In genomic region chr21:41008351-41008750, GRCh38 we compare ENCODE assay signal across 37 cellular contexts.
"Had no signal": no experiment of that assay in that cellular context is flagged by ENCODE, and none has a peak within 500 bp of the region (broad histone marks: within the 10 kb centered on the region; RNA-seq: fewer than 3 reads in every experiment).

No MANE protein-coding gene starts in this region.

- H3K27me3 Mint-ChIP-seq: activated naive CD4-positive, alpha-beta T cell treated with anti-CD3 and anti-CD28 coated beads, Interleukin-2, amount 10 ng/mL, durations not matched to agents 7 days and 5 days; activated naive CD4-positive, alpha-beta T cell treated with anti-CD3 and anti-CD28 coated beads, Interleukin-2, amount 50 U/mL, for 24 hours; activated naive CD8-positive, alpha-beta T cell treated with anti-CD3 and anti-CD28 coated beads, Interleukin-2, amount 50 U/mL, for 24 hours; brain; central memory CD8-positive, alpha-beta T cell had no signal

- H3K36me3 Mint-ChIP-seq: activated naive CD4-positive, alpha-beta T cell treated with anti-CD3 and anti-CD28 coated beads, Interleukin-2, amount 10 ng/mL, durations not matched to agents 7 days and 5 days; activated naive CD4-positive, alpha-beta T cell treated with anti-CD3 and anti-CD28 coated beads, Interleukin-2, amount 50 U/mL, for 24 hours; activated naive CD4-positive, alpha-beta T cell treated with anti-CD3 and anti-CD28 coated beads, Interleukin-2, amount 50 U/mL, for 72 hours; activated naive CD8-positive, alpha-beta T cell; activated naive CD8-positive, alpha-beta T cell treated with anti-CD3 and anti-CD28 coated beads for 36 hours; activated naive CD8-positive, alpha-beta T cell treated with anti-CD3 and anti-CD28 coated beads, Interleukin-2, amount 10 ng/mL, durations not matched to agents 7 days and 5 days; brain had no signal

- FAIRE-seq: bronchial epithelial cell had no signal

- ATAC-seq: activated naive CD4-positive, alpha-beta T cell treated with anti-CD3 and anti-CD28 coated beads, Interleukin-2, amount 50 U/mL, for 72 hours; activated naive CD8-positive, alpha-beta T cell treated with anti-CD3 and anti-CD28 coated beads, Interleukin-2, amount 50 U/mL, for 24 hours; activated T-cell treated with anti-CD3 and anti-CD28 coated beads, Interleukin-2, amount 50 U/mL, for 4 hours; activated T-cell treated with anti-CD3 and anti-CD28 coated beads, Interleukin-2, amount 50 U/mL, for 72 hours; activated T-helper 17 cell treated with anti-CD3 and anti-CD28 coated beads, Interleukin-2, amount 50 U/mL, for 72 hours; body of pancreas had no signal

- H3K9me3 ChIP-seq: adrenal gland, ascending aorta, body of pancreas, breast epithelium had no signal

- H3K27ac ChIP-seq: adrenal gland, ascending aorta, body of pancreas, brain microvascular endothelial cell, breast epithelium, cardiac muscle cell had no signal

- H3K4me1 Mint-ChIP-seq: activated naive CD4-positive, alpha-beta T cell treated with anti-CD3 and anti-CD28 coated beads, Interleukin-2, amount 10 ng/mL, durations not matched to agents 7 days and 5 days; activated naive CD4-positive, alpha-beta T cell treated with anti-CD3 and anti-CD28 coated beads, Interleukin-2, amount 50 U/mL, for 24 hours; activated naive CD8-positive, alpha-beta T cell treated with anti-CD3 and anti-CD28 coated beads for 36 hours; activated naive CD8-positive, alpha-beta T cell treated with anti-CD3 and anti-CD28 coated beads, Interleukin-2, amount 10 ng/mL, durations not matched to agents 7 days and 5 days; activated naive CD8-positive, alpha-beta T cell treated with anti-CD3 and anti-CD28 coated beads, Interleukin-2, amount 50 U/mL, for 24 hours; activated T-helper 17 cell treated with anti-CD3 and anti-CD28 coated beads, Interleukin-2, amount 50 U/mL, for 72 hours; central memory CD8-positive, alpha-beta T cell had no signal

- H3K9me3 Mint-ChIP-seq: activated naive CD4-positive, alpha-beta T cell treated with anti-CD3 and anti-CD28 coated beads for 36 hours; activated naive CD4-positive, alpha-beta T cell treated with anti-CD3 and anti-CD28 coated beads, Interleukin-2, amount 50 U/mL, for 24 hours; activated naive CD4-positive, alpha-beta T cell treated with anti-CD3 and anti-CD28 coated beads, Interleukin-2, amount 50 U/mL, for 72 hours; activated naive CD8-positive, alpha-beta T cell treated with anti-CD3 and anti-CD28 coated beads for 36 hours; activated naive CD8-positive, alpha-beta T cell treated with anti-CD3 and anti-CD28 coated beads, Interleukin-2, amount 10 ng/mL, durations not matched to agents 7 days and 5 days; activated naive CD8-positive, alpha-beta T cell treated with anti-CD3 and anti-CD28 coated beads, Interleukin-2, amount 50 U/mL, for 24 hours; activated T-cell treated with anti-CD3 and anti-CD28 coated beads, Interleukin-2, amount 50 U/mL, for 24 hours; activated T-cell treated with anti-CD3 and anti-CD28 coated beads, Interleukin-2, amount 50 U/mL, for 4 hours; activated T-helper 1 cell treated with anti-CD3 and anti-CD28 coated beads, Interleukin-12 subunit alpha, Interleukin-12 subunit beta, Interleukin-2, Interleukin-4 antibody, amounts not matched to agents 30 ng/mL and 10 ng/mL and 1 ng/mL, durations not matched to agents 14 hours and 24 hours and 36 hours; activated T-helper 17 cell treated with anti-CD3 and anti-CD28 coated beads, Interleukin-2, amount 50 U/mL, for 72 hours; central memory CD8-positive, alpha-beta T cell had no signal

- H3K27me3 ChIP-seq: adrenal gland, ascending aorta, body of pancreas, brain microvascular endothelial cell, cardiac muscle cell had no signal

- H3K27ac Mint-ChIP-seq: activated naive CD4-positive, alpha-beta T cell treated with anti-CD3 and anti-CD28 coated beads for 36 hours; activated naive CD4-positive, alpha-beta T cell treated with anti-CD3 and anti-CD28 coated beads, Interleukin-2, amount 10 ng/mL, durations not matched to agents 7 days and 5 days; activated naive CD4-positive, alpha-beta T cell treated with anti-CD3 and anti-CD28 coated beads, Interleukin-2, amount 50 U/mL, for 24 hours; activated naive CD4-positive, alpha-beta T cell treated with anti-CD3 and anti-CD28 coated beads, Interleukin-2, amount 50 U/mL, for 72 hours; activated naive CD8-positive, alpha-beta T cell; activated naive CD8-positive, alpha-beta T cell treated with anti-CD3 and anti-CD28 coated beads for 36 hours; activated naive CD8-positive, alpha-beta T cell treated with anti-CD3 and anti-CD28 coated beads, Interleukin-2, amount 10 ng/mL, durations not matched to agents 7 days and 5 days; activated naive CD8-positive, alpha-beta T cell treated with anti-CD3 and anti-CD28 coated beads, Interleukin-2, amount 50 U/mL, for 24 hours; activated T-cell treated with anti-CD3 and anti-CD28 coated beads, Interleukin-2, amount 50 U/mL, for 24 hours; activated T-cell treated with anti-CD3 and anti-CD28 coated beads, Interleukin-2, amount 50 U/mL, for 72 hours; activated T-helper 1 cell treated with anti-CD3 and anti-CD28 coated beads, Interleukin-12 subunit alpha, Interleukin-12 subunit beta, Interleukin-2, Interleukin-4 antibody, amounts not matched to agents 30 ng/mL and 10 ng/mL and 1 ng/mL, durations not matched to agents 14 hours and 24 hours and 36 hours; activated T-helper 17 cell treated with anti-CD3 and anti-CD28 coated beads, Interleukin-2, amount 50 U/mL, for 72 hours; activated T-helper 2 cell treated with anti-CD3 and anti-CD28 coated beads, Interferon-gamma antibody, Interleukin-2, Interleukin-4, amounts not matched to agents 10 μg/mL and 5 μg/mL and 100 μg/mL, durations not matched to agents 14 hours and 24 hours and 36 hours had no signal

- H3K36me3 ChIP-seq: adrenal gland, ascending aorta, brain microvascular endothelial cell, breast epithelium, cardiac muscle cell had no signal

- H3K4me1 ChIP-seq: adrenal gland, ascending aorta, body of pancreas, breast epithelium had no signal

- DNase-seq: activated effector memory CD4-positive, alpha-beta T cell treated with anti-CD3 and anti-CD28 coated beads, Interleukin-2, amount 50 U/mL, for 16 hours; activated effector memory CD4-positive, alpha-beta T cell treated with Interleukin-2 at 50 U/mL for 16 hours; activated gamma-delta T cell; activated gamma-delta T cell treated with Interleukin-2 at 50 U/mL for 16 hours; activated naive CD4-positive, alpha-beta T cell; activated naive CD4-positive, alpha-beta T cell treated with anti-CD3 and anti-CD28 coated beads for 36 hours; activated naive CD4-positive, alpha-beta T cell treated with anti-CD3 and anti-CD28 coated beads, Interleukin-2, amount 10 ng/mL, durations not matched to agents 7 days and 5 days; activated naive CD4-positive, alpha-beta T cell treated with anti-CD3 and anti-CD28 coated beads, Interleukin-2, amount 50 U/mL, for 16 hours; activated naive CD4-positive, alpha-beta T cell treated with Interleukin-2 at 50 U/mL for 16 hours; activated naive CD8-positive, alpha-beta T cell treated with anti-CD3 and anti-CD28 coated beads for 36 hours; activated naive CD8-positive, alpha-beta T cell treated with anti-CD3 and anti-CD28 coated beads, Interleukin-2, amount 10 ng/mL, durations not matched to agents 7 days and 5 days; activated naive CD8-positive, alpha-beta T cell treated with anti-CD3 and anti-CD28 coated beads, Interleukin-2, amount 50 U/mL, for 24 hours; activated T-cell treated with anti-CD3 and anti-CD28 coated beads for 4 hours; activated T-cell treated with anti-CD3 and anti-CD28 coated beads, Interleukin-2, amount 50 U/mL, for 1 hour; activated T-cell treated with anti-CD3 and anti-CD28 coated beads, Interleukin-2, amount 50 U/mL, for 24 hours; activated T-cell treated with anti-CD3 and anti-CD28 coated beads, Interleukin-2, amount 50 U/mL, for 4 hours; activated T-cell treated with anti-CD3 and anti-CD28 coated beads, Interleukin-2, amount 50 U/mL, for 48 hours; activated T-cell treated with anti-CD3 and anti-CD28 coated beads, Interleukin-2, amount 50 U/mL, for 72 hours; amniotic stem cell; aorta; body of pancreas; brain microvascular endothelial cell; central memory CD4-positive, alpha-beta T cell; cerebellar nuclear complex had no signal

- H3K4me3 Mint-ChIP-seq: activated naive CD4-positive, alpha-beta T cell treated with anti-CD3 and anti-CD28 coated beads for 36 hours; activated naive CD4-positive, alpha-beta T cell treated with anti-CD3 and anti-CD28 coated beads, Interleukin-2, amount 10 ng/mL, durations not matched to agents 7 days and 5 days; activated naive CD4-positive, alpha-beta T cell treated with anti-CD3 and anti-CD28 coated beads, Interleukin-2, amount 50 U/mL, for 24 hours; activated naive CD8-positive, alpha-beta T cell; activated naive CD8-positive, alpha-beta T cell treated with anti-CD3 and anti-CD28 coated beads for 36 hours; activated naive CD8-positive, alpha-beta T cell treated with anti-CD3 and anti-CD28 coated beads, Interleukin-2, amount 10 ng/mL, durations not matched to agents 7 days and 5 days; activated naive CD8-positive, alpha-beta T cell treated with anti-CD3 and anti-CD28 coated beads, Interleukin-2, amount 50 U/mL, for 24 hours; activated T-cell treated with anti-CD3 and anti-CD28 coated beads, Interleukin-2, amount 50 U/mL, for 24 hours; activated T-cell treated with anti-CD3 and anti-CD28 coated beads, Interleukin-2, amount 50 U/mL, for 4 hours; activated T-cell treated with anti-CD3 and anti-CD28 coated beads, Interleukin-2, amount 50 U/mL, for 72 hours; activated T-helper 1 cell treated with anti-CD3 and anti-CD28 coated beads, Interleukin-12 subunit alpha, Interleukin-12 subunit beta, Interleukin-2, Interleukin-4 antibody, amounts not matched to agents 30 ng/mL and 10 ng/mL and 1 ng/mL, durations not matched to agents 14 hours and 24 hours and 36 hours; activated T-helper 17 cell treated with anti-CD3 and anti-CD28 coated beads, Interleukin-2, amount 50 U/mL, for 72 hours; central memory CD8-positive, alpha-beta T cell had no signal

- H3K4me3 ChIP-seq: adrenal gland, ascending aorta, body of pancreas, breast epithelium, cardiac muscle cell had no signal
